15 cellular contexts compared by ENCODE assay signal in genomic region chr1:109241344-109241743, GRCh38. TPM values are rescaled to one million over a fixed set of nuclear protein-coding genes. Genes with fewer than 3 reads are reported as not detected.
A peak's percentile ranks its signal among the peaks of the same experiment; 100 is the strongest.
DNase-seq lines count a peak whose midpoint lies in the region; ATAC-seq, FAIRE-seq and TF ChIP-seq lines count a peak whose summit lies in the region.
"Had no signal": no experiment of that assay in that cellular context is flagged by ENCODE, and none has a peak within 500 bp of the region (broad histone marks: within the 10 kb centered on the region; RNA-seq: fewer than 3 reads in every experiment).

No MANE protein-coding gene starts in this region.

- POLR2A ChIA-PET in naive thymus-derived CD8-positive, alpha-beta T cell (lab: Charles Lee) = interaction anchor here (0.7 to 1.6 kb wide), 2 partner anchors 12 to 1909 kb away, joined by 3 to 4 read pairs; no protein-coding TSS in a partner anchor

- H3K27ac Mint-ChIP-seq in HFFc6 = no peak overlapping the region
- peak overlapping the region in 7 of 10 donors; percentile 10 to 95 (median 63) for H3K27ac Mint-ChIP-seq in naive thymus-derived CD8-positive, alpha-beta T cell

- peak in 1 of 2 donors; percentile 31 for ATAC-seq in naive thymus-derived CD8-positive, alpha-beta T cell

- H3K36me3 Mint-ChIP-seq in HFFc6 (ENCODE audit: low read depth) = peaks cover 5% of the 10 kb centered on the region; the same call in 1 of the 2 replicates
- H3K36me3 Mint-ChIP-seq in naive thymus-derived CD8-positive, alpha-beta T cell = peaks cover 0 to 28% (median 0%) of the 10 kb centered on the region in 3 donors

- H3K4me1 Mint-ChIP-seq in HFFc6 (ENCODE audit: low read depth) = peaks cover 26% of the 10 kb centered on the region
- peaks cover 19 to 23% (median 22%) of the 10 kb centered on the region in 4 donors for H3K4me1 Mint-ChIP-seq in naive thymus-derived CD8-positive, alpha-beta T cell

- H3K4me3 ChIP-seq in choroid plexus epithelial cell (ENCODE audit: low read depth, low read length) = no peak overlapping the region
- H3K4me3 ChIP-seq: body of pancreas had no signal

- no peaks in the 10 kb centered on the region for H3K9me3 Mint-ChIP-seq in HFFc6
- no peaks in the 10 kb centered on the region for H3K9me3 Mint-ChIP-seq in naive thymus-derived CD8-positive, alpha-beta T cell

- FAIRE-seq in frontal cortex (lab: Jason Lieb, UNC) = no peak
- FAIRE-seq: GM12891, urothelium cell line had no signal

- H3K27me3 Mint-ChIP-seq in HFFc6 (ENCODE audit: insufficient read depth) = peaks cover 2% of the 10 kb centered on the region
- H3K27me3 Mint-ChIP-seq in naive thymus-derived CD8-positive, alpha-beta T cell = peaks cover 0 to 10% (median 6%) of the 10 kb centered on the region in 5 donors

- H3K4me3 Mint-ChIP-seq in HFFc6 = peak overlapping the region; percentile 0; the same call in 1 of the 2 replicates
- H3K4me3 Mint-ChIP-seq in naive thymus-derived CD8-positive, alpha-beta T cell = peak overlapping the region in 3 of 10 donors; percentile 22 to 36 (median 29)

- TF ChIP-seq CTCF in HFFc6 (IDR thresholded peaks at IDR 0.05) (no peak), choroid plexus epithelial cell (conservative IDR thresholded peaks at IDR 0.05; ENCODE audit: low read depth, low read length) (no peak)

- DNase-seq in DMS 273 treated with DMSO at 0.1 percent for 48 hours (lab: John Stamatoyannopoulos, UW) (peak; percentile 67), HFFc6 (no peak), choroid plexus epithelial cell (ENCODE audit: low read depth) (peak; percentile 13), NCI-H1417 treated with DMSO at 0.1 percent for 48 hours (lab: John Stamatoyannopoulos, UW) (no peak), frontal cortex (ENCODE audit: low spot score in 2 of 2) (no peak)
- DNase-seq in naive thymus-derived CD8-positive, alpha-beta T cell = no peak
- DNase-seq in stimulated activated CD4-positive, alpha-beta T cell treated with anti-CD3 and anti-CD28 coated beads, Interleukin-12 subunit alpha, Interleukin-12 subunit beta, amount 100 ng/mL, for 4 hours = no peak
- DNase-seq: activated naive CD4-positive, alpha-beta T cell treated with Interleukin-2 at 50 U/mL for 16 hours; effector CD4-positive, alpha-beta T cell; mesenchymal stem cell; NCI-H1048; stimulated activated naive CD4-positive, alpha-beta T cell treated with Interleukin-2 at 50 U/mL for 16 hours had no signal

RNA-seq across cellular contexts. Expression of gene CELSR2, which starts 8.0 kb away (rescaled TPM):
- total RNA-seq in HFFc6 (2021; fragmentation: NEBNext Ultra II Directional; extraction: Animal tissue kit (Norgen Biotek cat#: 25700)) = 1 to 10 TPM; 1.2 to 1.7 (median 1.4) TPM
- 1 to 10 TPM; 5.4 to 6.8 TPM for total RNA-seq in naive thymus-derived CD8-positive, alpha-beta T cell
- under 1 TPM; 0.20 to 0.94 (median 0.30) TPM for polyA plus RNA-seq in naive thymus-derived CD8-positive, alpha-beta T cell
- total RNA-seq in frontal cortex = 27.3 TPM

RNA-seq across cellular contexts. Expression of gene SARS1, which starts 27.6 kb away (rescaled TPM):
- 100 to 1,000 TPM; 165 to 194 (median 176) TPM for total RNA-seq in HFFc6 (2021; fragmentation: NEBNext Ultra II Directional; extraction: Animal tissue kit (Norgen Biotek cat#: 25700))
- 100 to 1,000 TPM; 205 to 211 TPM for total RNA-seq in naive thymus-derived CD8-positive, alpha-beta T cell
- 100 to 1,000 TPM; 117 to 154 (median 127) TPM for polyA plus RNA-seq in naive thymus-derived CD8-positive, alpha-beta T cell
- 162 TPM for total RNA-seq in frontal cortex

RNA-seq across cellular contexts. Expression of gene PSRC1, which starts 41.6 kb away (rescaled TPM):
- total RNA-seq in HFFc6 (2021; fragmentation: NEBNext Ultra II Directional; extraction: Animal tissue kit (Norgen Biotek cat#: 25700)) = 10 to 100 TPM; 17.0 to 33.1 (median 30.4) TPM
- total RNA-seq in naive thymus-derived CD8-positive, alpha-beta T cell = under 1 TPM in 1 of 2 experiments, not detected in 1; 0.31 TPM
- under 1 TPM in 1 of 3 donors, not detected in 2; 0.89 TPM for polyA plus RNA-seq in naive thymus-derived CD8-positive, alpha-beta T cell
- 7.7 TPM for total RNA-seq in frontal cortex

Comparison
In these comparisons a context has a peak if more than half of its experiments do, and no peak if none do; other contexts are left out.
1. DNase-seq: peak in DMS 273 treated with DMSO at 0.1 percent for 48 hours (single experiment) and choroid plexus epithelial cell (single experiment); none in HFFc6 (single experiment), naive thymus-derived CD8-positive, alpha-beta T cell (0 of 10), NCI-H1417 treated with DMSO at 0.1 percent for 48 hours (single experiment), stimulated activated CD4-positive, alpha-beta T cell treated with anti-CD3 and anti-CD28 coated beads, Interleukin-12 subunit alpha, Interleukin-12 subunit beta, amount 100 ng/mL, for 4 hours (single experiment) and frontal cortex (0 of 2).